9 cellular contexts compared by ENCODE assay signal in genomic region chr2:201363857-201364560, GRCh38.
DNase-seq lines count a peak whose midpoint lies in the region; ATAC-seq and TF ChIP-seq lines count a peak whose summit lies in the region.
"Had no signal": no experiment of that assay in that cellular context is flagged by ENCODE, and none has a peak within 500 bp of the region (broad histone marks: within the 10 kb centered on the region; RNA-seq: fewer than 3 reads in every experiment).

No MANE protein-coding gene starts in this region.

- no peaks in the 10 kb centered on the region for H3K9me3 ChIP-seq in neutrophil

- H3K27me3 ChIP-seq in neutrophil = no peaks in the 10 kb centered on the region
- H3K27me3 ChIP-seq: BLaER1 had no signal

- H3K27ac ChIP-seq in neutrophil = no peak overlapping the region
- H3K27ac ChIP-seq: BLaER1 had no signal

- H3K4me1 ChIP-seq in neutrophil (ENCODE audit: control insufficient read depth in 1 of 2, insufficient read depth in 1 of 2, low read depth in 1 of 2, low read length in 1 of 2) = no peaks in the 10 kb centered on the region

- peak; percentile 58 for ATAC-seq in GM21619 (IDR thresholded peaks at IDR 0.05; ENCODE audit: unreplicated experiment)
- no peak for ATAC-seq in HG03571 (IDR thresholded peaks at IDR 0.05; ENCODE audit: unreplicated experiment)

- DNase-seq in DMS79 treated with DMSO at 0.1 percent for 48 hours (lab: John Stamatoyannopoulos, UW) = peak; percentile 9
- no peak for DNase-seq in DMS79 (lab: John Stamatoyannopoulos, UW)
- DNase-seq in NCI-H146 treated with DMSO at 0.1 percent for 48 hours (lab: John Stamatoyannopoulos, UW; ENCODE audit: unreplicated experiment) = peak; percentile 6
- peak; percentile 52 for DNase-seq in fibroblast of gingiva (ENCODE audit: low read depth)

- TF ChIP-seq CTCF in WI38 (IDR thresholded peaks at IDR 0.05; ENCODE audit: low read depth, low read length) = peak; percentile 87
- peak; percentile 91 for TF ChIP-seq CTCF in neutrophil (IDR thresholded peaks at IDR 0.05)

- no peak overlapping the region for H3K4me3 ChIP-seq in WI38 (ENCODE audit: low read depth, low read length)
- no peak overlapping the region for H3K4me3 ChIP-seq in neutrophil (ENCODE audit: low read depth in 1 of 2, low read length in 1 of 2)
- H3K4me3 ChIP-seq: BLaER1 had no signal

- no peaks in the 10 kb centered on the region for H3K36me3 ChIP-seq in neutrophil
